In the genomic region with DNA sequence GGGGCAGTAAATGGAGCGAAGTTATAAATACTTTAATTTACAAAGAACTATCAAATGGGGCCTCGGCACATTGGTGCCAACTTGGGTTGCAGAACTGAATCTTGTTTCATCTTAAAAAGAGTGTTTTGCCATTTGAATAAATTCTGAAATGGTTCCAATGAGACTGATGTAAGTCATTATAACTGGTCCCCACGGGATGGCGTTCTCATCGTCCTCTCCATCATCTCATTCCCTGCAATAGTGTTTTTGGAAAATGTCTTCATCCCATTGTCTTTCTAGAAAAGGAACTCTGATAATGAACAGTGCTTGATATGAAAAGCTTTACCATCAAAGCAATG, we compare ENCODE assay signal across 15 cellular contexts.
"Had no signal": no experiment of that assay in that cellular context is flagged by ENCODE, and none has a peak within 500 bp of the region (broad histone marks: within the 10 kb centered on the region; RNA-seq: fewer than 3 reads in every experiment).

No MANE protein-coding gene starts in this region.

- H3K27ac Mint-ChIP-seq: naive thymus-derived CD4-positive, alpha-beta T cell; stimulated activated memory B cell treated with anti-CD40 and anti-IgM and Interleukin-4, amounts not matched to agents 10 μg/mL and 1 μg/mL and 100 μg/mL, for 72 hours; stimulated activated naive CD8-positive, alpha-beta T cell treated with anti-CD3 and anti-CD28 coated beads, Interleukin-15, Interleukin-2, amounts not matched to agents 100 ng/mL and 50 ng/mL, for 24 hours had no signal

- H3K4me1 ChIP-seq: spleen had no signal

- H3K27ac ChIP-seq: coronary artery, spleen had no signal

- H3K36me3 Mint-ChIP-seq: stimulated activated memory B cell treated with anti-CD40 and anti-IgM and Interleukin-4, amounts not matched to agents 10 μg/mL and 1 μg/mL and 100 μg/mL, for 72 hours had no signal

- H3K36me3 ChIP-seq: spleen had no signal

- ATAC-seq: left colon; naive thymus-derived CD4-positive, alpha-beta T cell; sciatic nerve; stimulated activated memory B cell treated with anti-CD40 and anti-IgM and Interleukin-4, amounts not matched to agents 10 μg/mL and 1 μg/mL and 100 μg/mL, for 72 hours had no signal

- H3K4me1 Mint-ChIP-seq: stimulated activated memory B cell treated with anti-CD40 and anti-IgM and Interleukin-4, amounts not matched to agents 10 μg/mL and 1 μg/mL and 100 μg/mL, for 72 hours had no signal

- H3K4me3 ChIP-seq: coronary artery, spleen had no signal

- H3K27me3 ChIP-seq: spleen had no signal

- DNase-seq: effector CD8-positive, alpha-beta T cell; glutamatergic neuron; kidney; left colon; naive thymus-derived CD4-positive, alpha-beta T cell; spleen; stimulated activated CD4-positive, alpha-beta T cell treated with anti-CD3 and anti-CD28 coated beads, Interleukin-15, amount 100 ng/mL, for 24 hours; stimulated activated CD4-positive, alpha-beta T cell treated with anti-CD3 and anti-CD28 coated beads, Interleukin-1b, Interleukin-23, amount 100 ng/mL, for 48 hours; stimulated activated CD4-positive, alpha-beta T cell treated with anti-CD3 and anti-CD28 coated beads, Interleukin-4, amount 100 ng/mL, for 24 hours; trophoblast cell had no signal

- H3K9me3 ChIP-seq: spleen had no signal

- H3K9me3 Mint-ChIP-seq: naive thymus-derived CD4-positive, alpha-beta T cell; neural crest cell; stimulated activated memory B cell treated with anti-CD40 and anti-IgM and Interleukin-4, amounts not matched to agents 10 μg/mL and 1 μg/mL and 100 μg/mL, for 72 hours; stimulated activated naive CD8-positive, alpha-beta T cell treated with anti-CD3 and anti-CD28 coated beads, Interleukin-15, Interleukin-2, amounts not matched to agents 100 ng/mL and 50 ng/mL, for 24 hours had no signal

- H3K4me3 Mint-ChIP-seq: neural crest cell; stimulated activated memory B cell treated with anti-CD40 and anti-IgM and Interleukin-4, amounts not matched to agents 10 μg/mL and 1 μg/mL and 100 μg/mL, for 72 hours; stimulated activated naive CD8-positive, alpha-beta T cell treated with anti-CD3 and anti-CD28 coated beads, Interleukin-15, Interleukin-2, amounts not matched to agents 100 ng/mL and 50 ng/mL, for 24 hours had no signal
